22 cellular contexts compared by ENCODE assay signal in the genomic region with DNA sequence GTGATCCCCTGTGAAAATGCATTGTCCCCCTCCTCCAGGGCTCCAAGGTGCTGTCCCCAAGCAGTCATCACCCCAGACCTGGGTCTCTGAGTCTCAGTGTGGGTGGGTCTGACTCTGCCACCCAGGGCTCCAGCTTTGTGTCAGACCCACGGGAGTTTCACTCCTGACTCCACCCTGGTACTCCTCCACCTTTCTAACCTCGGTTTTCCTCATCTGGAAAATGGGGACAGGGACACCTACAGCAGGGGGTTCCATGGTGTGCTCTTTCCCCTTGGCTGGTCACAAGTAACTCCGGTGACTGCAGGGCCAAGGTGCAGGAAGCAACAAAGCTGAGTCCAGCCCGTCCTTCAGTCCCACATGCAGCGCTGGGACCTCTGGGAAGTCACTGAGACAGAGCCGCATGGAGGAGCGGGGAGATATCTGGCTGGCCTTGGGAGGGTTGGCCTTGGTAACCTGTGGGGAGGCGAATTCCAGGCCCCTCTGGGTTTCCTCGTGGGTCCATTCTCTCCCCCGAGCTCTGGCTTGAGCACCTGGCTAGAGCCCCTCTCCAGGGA.
"Had no signal": no experiment of that assay in that cellular context is flagged by ENCODE, and none has a peak within 500 bp of the region (broad histone marks: within the 10 kb centered on the region; RNA-seq: fewer than 3 reads in every experiment).

No MANE protein-coding gene starts in this region.

- H3K4me3 ChIP-seq: coronary artery, esophagus squamous epithelium, gastrocnemius medialis, left lung, lung, ovary, psoas muscle, skin epidermis had no signal

- H3K36me3 ChIP-seq: gastrocnemius medialis, left lung, ovary, WERI-Rb-1 had no signal

- H3K27me3 ChIP-seq: esophagus squamous epithelium, gastrocnemius medialis, left lung, ovary had no signal

- H3K9me3 ChIP-seq: esophagus squamous epithelium, gastrocnemius medialis, left lung, ovary, psoas muscle had no signal

- H3K27ac ChIP-seq: gastrocnemius medialis, left lung, ovary, psoas muscle, skin epidermis, WERI-Rb-1 had no signal

- H3K4me1 ChIP-seq: left lung, psoas muscle had no signal

- DNase-seq: activated CD4-positive, alpha-beta T cell treated with anti-CD3 and anti-CD28 coated beads for 1 hour; activated CD4-positive, alpha-beta T cell treated with anti-CD3 and anti-CD28 coated beads, Interleukin-2, amount 50 U/mL, for 1 hour; activated CD8-positive, alpha-beta T cell treated with anti-CD3 and anti-CD28 coated beads, Interleukin-2, amount 10 ng/mL, durations not matched to agents 7 days and 5 days; activated gamma-delta T cell; amniotic stem cell; cerebellar nuclear complex; esophagus squamous epithelium; gastrocnemius medialis; hippocampal formation; kidney glomerular epithelial cell; left lung; natural killer cell; ovary; psoas muscle; right cardiac atrium; stimulated activated CD4-positive, alpha-beta T cell treated with anti-CD3 and anti-CD28 coated beads, Interleukin-1b, Interleukin-23, amount 100 ng/mL, for 48 hours; T-helper 1 cell; WERI-Rb-1 had no signal

- ATAC-seq: activated CD8-positive, alpha-beta T cell treated with anti-CD3 and anti-CD28 coated beads, Interleukin-2, amount 10 ng/mL, durations not matched to agents 7 days and 5 days; gastrocnemius medialis; left lung had no signal

- FAIRE-seq: TTC549 had no signal
